Comparison of ENCODE assay signal across 8 cellular contexts in the genomic region with DNA sequence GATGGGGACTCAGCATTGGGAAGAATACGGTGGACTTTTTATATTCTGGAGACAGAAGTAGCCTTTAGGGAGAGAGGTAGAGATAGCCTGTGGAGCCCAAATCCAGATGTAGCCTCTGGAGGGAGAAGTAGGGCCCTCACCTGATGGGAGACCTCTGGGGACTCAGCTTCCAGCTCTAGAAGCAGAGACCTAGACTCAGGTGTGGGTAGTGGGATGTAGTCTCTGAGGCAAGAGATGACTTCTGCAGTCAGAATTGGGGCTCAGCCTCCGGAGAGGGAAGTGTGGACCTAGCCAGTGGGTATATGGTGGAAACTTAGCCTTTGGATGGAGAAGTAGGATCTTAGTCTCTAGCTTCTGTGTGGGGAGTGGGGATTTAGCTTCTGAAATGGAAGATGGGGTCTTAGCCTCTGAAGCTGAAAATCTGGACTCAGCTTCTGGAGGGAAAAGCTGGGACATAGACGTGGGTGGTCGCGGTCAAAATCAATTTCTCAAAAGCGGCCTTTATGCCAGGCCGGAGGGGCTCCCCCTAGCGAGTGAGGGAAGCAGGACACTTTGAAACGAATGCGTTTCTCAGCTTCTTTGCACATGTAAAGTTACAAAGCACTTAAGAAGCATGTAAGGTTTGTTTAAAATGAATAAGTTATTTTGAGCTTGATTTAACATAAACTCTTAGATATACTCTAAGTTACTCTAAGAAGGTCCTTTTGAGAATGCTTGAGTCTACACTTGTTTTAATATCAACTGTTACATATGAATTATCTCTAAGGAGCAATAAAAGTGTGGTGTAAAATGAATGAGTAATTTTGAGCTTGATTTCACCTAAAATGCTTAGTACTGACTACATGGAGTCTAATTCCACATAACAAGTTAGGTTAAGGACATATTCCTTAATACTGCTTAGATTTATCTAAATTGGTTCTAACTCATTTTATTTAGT. TPM values are rescaled to one million over a fixed set of nuclear protein-coding genes. Genes with fewer than 3 reads are reported as not detected.
DNase-seq lines count a peak whose midpoint lies in the region; ATAC-seq and TF ChIP-seq lines count a peak whose summit lies in the region.

No MANE protein-coding gene starts in this region.

- peak; percentile 95 for TF ChIP-seq CTCF in fibroblast of the aortic adventitia (IDR thresholded peaks at IDR 0.05; ENCODE audit: insufficient read depth, low read length)

- H3K4me3 ChIP-seq in fibroblast of the aortic adventitia (ENCODE audit: low read depth, low read length): no peak overlapping the region

- DNase-seq in activated gamma-delta T cell treated with Interleukin-2 at 50 U/mL for 16 hours (peak; percentile 54), activated gamma-delta T cell (lab: John Stamatoyannopoulos, UW) (no peak), NCI-H460 (ENCODE audit: extremely low read depth, low read depth) (peak; percentile 45), fibroblast of the aortic adventitia (ENCODE audit: low read depth) (peak; percentile 53), posterior cingulate gyrus (peak in 6 of 10 donors; percentile 41 to 90 (median 50))
- DNase-seq in activated T-cell treated with anti-CD3 and anti-CD28 coated beads, Interleukin-2, amount 50 U/mL, for 1 hour: peak; percentile 54

- no peak for ATAC-seq in HG02623 (IDR thresholded peaks at IDR 0.05; ENCODE audit: unreplicated experiment)
- no peak for ATAC-seq in HG03378 (IDR thresholded peaks at IDR 0.05; ENCODE audit: unreplicated experiment)

- intact Hi-C loops in posterior cingulate gyrus (cut with DNase I): loop anchor here (5.0 kb wide), 2 partner anchors 36 to 49 kb away; a partner anchor contains a TSS

RNA-seq across cellular contexts. Expression of a gene that starts 12.9 kb away (rescaled TPM):
- 14.9 TPM in 2 replicates for total RNA-seq in NCI-H460 (2014; rRNA removed; shearing (Covaris generic))
- polyA plus RNA-seq in NCI-H460 (2014; cell fraction: nucleus; rRNA removed): 11.8 and 19.3 TPM in 2 replicates
- total RNA-seq in fibroblast of the aortic adventitia (ENCODE audit: low replicate concordance): 9.7 and 45.2 TPM in 2 replicates

RNA-seq across cellular contexts. Expression of a gene that starts 14.7 kb away (rescaled TPM):
- total RNA-seq in NCI-H460 (2014; rRNA removed; shearing (Covaris generic)): not detected in 2 replicates
- polyA plus RNA-seq in NCI-H460 (2014; cell fraction: nucleus; rRNA removed): not detected in 2 replicates
- not detected in 2 replicates for total RNA-seq in fibroblast of the aortic adventitia (ENCODE audit: low replicate concordance)

RNA-seq across cellular contexts. Expression of a gene that starts 51.0 kb away (rescaled TPM):
- 577 and 607 TPM in 2 replicates for total RNA-seq in NCI-H460 (2014; rRNA removed; shearing (Covaris generic))
- polyA plus RNA-seq in NCI-H460 (2014; cell fraction: nucleus; rRNA removed): 1,077 and 1,203 TPM in 2 replicates
- 47.6 and 86.5 TPM in 2 replicates for total RNA-seq in fibroblast of the aortic adventitia (ENCODE audit: low replicate concordance)
